22 cellular contexts compared by ENCODE assay signal in the genomic region with DNA sequence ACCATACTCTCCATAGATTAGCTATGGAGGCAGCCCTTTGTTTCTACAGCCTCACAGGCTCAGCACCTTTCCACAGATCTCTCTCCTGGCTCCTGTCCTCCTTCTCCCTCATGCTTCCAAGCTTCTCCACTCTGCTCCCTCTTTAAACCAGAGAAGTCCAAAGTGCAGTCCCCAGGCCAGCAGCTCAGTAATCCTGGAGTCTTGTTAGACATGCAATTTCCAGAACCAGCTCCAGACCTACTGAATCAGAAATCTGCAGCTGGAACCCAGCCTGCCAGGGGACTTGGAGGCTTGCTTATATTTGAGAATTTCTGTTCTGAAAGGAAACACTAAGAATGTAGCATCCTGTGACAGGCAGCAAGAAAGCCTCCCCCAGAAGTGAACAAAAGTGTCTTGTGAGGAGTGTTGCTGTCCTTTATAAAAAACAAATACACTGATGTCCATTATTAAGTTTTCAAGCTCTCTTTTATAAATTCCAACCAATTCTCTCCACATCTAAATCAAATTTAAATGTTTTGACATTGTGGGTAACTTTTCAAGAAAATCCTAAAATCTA.
DNase-seq lines count a peak whose midpoint lies in the region; ATAC-seq, FAIRE-seq and TF ChIP-seq lines count a peak whose summit lies in the region.
"Had no signal": no experiment of that assay in that cellular context is flagged by ENCODE, and none has a peak within 500 bp of the region (broad histone marks: within the 10 kb centered on the region; RNA-seq: fewer than 3 reads in every experiment).

No MANE protein-coding gene starts in this region.

- H3K36me3 ChIP-seq in breast epithelium: no peaks in the 10 kb centered on the region
- H3K36me3 ChIP-seq in astrocyte (ENCODE audit: insufficient read depth, low read length): no peaks in the 10 kb centered on the region
- no peaks in the 10 kb centered on the region for H3K36me3 ChIP-seq in skeletal muscle satellite cell (ENCODE audit: insufficient read depth, low read length)
- no peaks in the 10 kb centered on the region for H3K36me3 ChIP-seq in gastroesophageal sphincter
- H3K36me3 ChIP-seq: heart right ventricle, upper lobe of right lung had no signal

- H3K4me1 ChIP-seq in breast epithelium: no peaks in the 10 kb centered on the region
- H3K4me1 ChIP-seq in astrocyte (ENCODE audit: insufficient read depth, low read length): peaks cover 41% of the 10 kb centered on the region
- peaks cover 97% of the 10 kb centered on the region for H3K4me1 ChIP-seq in skeletal muscle satellite cell (ENCODE audit: control insufficient read depth, insufficient read depth, low read length)
- peaks cover 0 to 9% (median 0%) of the 10 kb centered on the region in 3 donors for H3K4me1 ChIP-seq in gastroesophageal sphincter
- H3K4me1 ChIP-seq: upper lobe of right lung had no signal

- ATAC-seq in gastroesophageal sphincter (no peak), GM21529 (IDR thresholded peaks at IDR 0.05; ENCODE audit: unreplicated experiment) (no peak)
- ATAC-seq: upper lobe of right lung had no signal

- TF ChIP-seq CTCF in MCF 10A (IDR thresholded peaks at IDR 0.05; ENCODE audit: unreplicated experiment) (no peak), breast epithelium (IDR thresholded peaks at IDR 0.05) (no peak), astrocyte (IDR thresholded peaks at IDR 0.05; ENCODE audit: insufficient read depth, low read depth, low read length) (no peak), gastroesophageal sphincter (IDR thresholded peaks at IDR 0.05) (no peak)

- TF ChIP-seq POLR2A in breast epithelium (IDR thresholded peaks at IDR 0.05) (no peak), gastroesophageal sphincter (IDR thresholded peaks at IDR 0.05) (no peak)

- intact Hi-C loops in MCF 10A (cut with micrococcal nuclease): loop anchor here (5.0 to 10.0 kb wide), 7 partner anchors 87 to 1470 kb away; a partner anchor contains a TSS
- intact Hi-C loops in breast epithelium (cut with DNase I; ENCODE audit: low total_unique reads): no loop called here

- peak overlapping the region; percentile 68 for H3K27ac Mint-ChIP-seq in MCF 10A (ENCODE audit: low read depth, unreplicated experiment)
- peak overlapping the region; percentile 42 for H3K27ac Mint-ChIP-seq in astrocyte (ENCODE audit: unreplicated experiment)
- H3K27ac Mint-ChIP-seq: activated B cell treated with CpG ODN at 0.5 μM for 24 hours; activated CD4-positive, alpha-beta memory T cell treated with anti-CD3 and anti-CD28 coated beads, Interleukin-2, amount 10 ng/mL, durations not matched to agents 7 days and 5 days had no signal

- H3K27ac ChIP-seq in breast epithelium: no peak overlapping the region
- peak overlapping the region; percentile 36 for H3K27ac ChIP-seq in astrocyte (ENCODE audit: low read depth, low read length)
- no peak overlapping the region for H3K27ac ChIP-seq in gastroesophageal sphincter
- H3K27ac ChIP-seq: RWPE1, upper lobe of right lung had no signal

- peak overlapping the region; percentile 51 for H3K4me3 Mint-ChIP-seq in MCF 10A (ENCODE audit: unreplicated experiment)
- peak overlapping the region; percentile 4 for H3K4me3 Mint-ChIP-seq in astrocyte (ENCODE audit: unreplicated experiment)
- H3K4me3 Mint-ChIP-seq: activated B cell treated with CpG ODN at 0.5 μM for 24 hours; activated CD4-positive, alpha-beta memory T cell treated with anti-CD3 and anti-CD28 coated beads, Interleukin-2, amount 10 ng/mL, durations not matched to agents 7 days and 5 days had no signal

- no peaks in the 10 kb centered on the region for H3K79me2 ChIP-seq in astrocyte (ENCODE audit: insufficient read depth, low read length)

- H3K4me3 ChIP-seq in breast epithelium (no peak overlapping the region), astrocyte (ENCODE audit: insufficient read depth, low read depth, low read length) (no peak overlapping the region), skeletal muscle satellite cell (ENCODE audit: low read length) (peak overlapping the region; percentile 1), gastroesophageal sphincter (no peak overlapping the region)
- H3K4me3 ChIP-seq: heart right ventricle, upper lobe of right lung had no signal

- no peak for TF ChIP-seq EP300 in gastroesophageal sphincter (IDR thresholded peaks at IDR 0.05)

- H3K9me3 Mint-ChIP-seq in MCF 10A (ENCODE audit: unreplicated experiment) (no peaks in the 10 kb centered on the region), astrocyte (ENCODE audit: unreplicated experiment) (no peaks in the 10 kb centered on the region)

- H3K27me3 ChIP-seq in breast epithelium (no peaks in the 10 kb centered on the region), astrocyte (ENCODE audit: insufficient read depth, low read length) (no peaks in the 10 kb centered on the region), skeletal muscle satellite cell (ENCODE audit: control insufficient read depth, insufficient read depth, low read length) (no peaks in the 10 kb centered on the region), gastroesophageal sphincter (no peaks in the 10 kb centered on the region)
- H3K27me3 ChIP-seq: heart right ventricle, upper lobe of right lung had no signal

- H3K9me3 ChIP-seq in breast epithelium: no peaks in the 10 kb centered on the region
- H3K9me3 ChIP-seq in astrocyte (ENCODE audit: insufficient read depth, low read depth, low read length): no peaks in the 10 kb centered on the region
- H3K9me3 ChIP-seq in skeletal muscle satellite cell (replicated peaks; ENCODE audit: low read length): no peaks in the 10 kb centered on the region
- no peaks in the 10 kb centered on the region for H3K9me3 ChIP-seq in gastroesophageal sphincter
- H3K9me3 ChIP-seq: heart right ventricle, upper lobe of right lung had no signal

- no TSS peak for BruUV-seq in MCF 10A (replicated peaks; lab: Mats Ljungman, UMichigan)

- H2AFZ ChIP-seq in astrocyte (ENCODE audit: low read depth, low read length): no peak overlapping the region

- FAIRE-seq in astrocyte (lab: Jason Lieb, UNC): no peak
- FAIRE-seq: A204.1, D721Med had no signal

- H3K4me2 ChIP-seq in astrocyte (ENCODE audit: low read length) (peak overlapping the region; percentile 38), skeletal muscle satellite cell (ENCODE audit: low read length) (peak overlapping the region; percentile 26)

- no peaks in the 10 kb centered on the region for H4K20me1 ChIP-seq in astrocyte (ENCODE audit: insufficient read depth, low read length)

- POLR2A ChIA-PET in MCF 10A (lab: Yijun Ruan, JAX): interaction anchor here (0.6 to 1.5 kb wide), 9 partner anchors 10 to 371 kb away, joined by 3 to 9 read pairs (median 3); no protein-coding TSS in a partner anchor

- peaks cover 8% of the 10 kb centered on the region for H3K36me3 Mint-ChIP-seq in MCF 10A (ENCODE audit: insufficient read depth, unreplicated experiment)
- no peaks in the 10 kb centered on the region for H3K36me3 Mint-ChIP-seq in astrocyte (ENCODE audit: low read depth, unreplicated experiment)

- H3K9ac ChIP-seq in astrocyte (ENCODE audit: low read length) (no peak overlapping the region), skeletal muscle satellite cell (ENCODE audit: low read depth, low read length) (peak overlapping the region; percentile 62)

- CTCF ChIA-PET in MCF 10A (lab: Yijun Ruan, JAX): interaction anchor here (0.6 to 1.2 kb wide), 6 partner anchors 10 to 330 kb away, joined by 3 read pairs; no protein-coding TSS in a partner anchor

- DNase-seq in MCF 10A (ENCODE audit: unreplicated experiment): no peak
- no peak for DNase-seq in breast epithelium (ENCODE audit: low spot score in 2 of 2)
- DNase-seq in astrocyte (ENCODE audit: low read depth): no peak
- peak; percentile 18 for DNase-seq in medulla oblongata (ENCODE audit: extremely low spot score)
- DNase-seq in AG08395 (ENCODE audit: low spot score): no peak
- DNase-seq: activated B cell treated with CpG ODN at 0.5 μM for 24 hours; activated CD4-positive, alpha-beta memory T cell treated with anti-CD3 and anti-CD28 coated beads, Interleukin-2, amount 10 ng/mL, durations not matched to agents 7 days and 5 days; activated effector memory CD4-positive, alpha-beta T cell treated with Interleukin-2 at 50 U/mL for 16 hours; H7; heart right ventricle; KG1; NCI-H1694; NCI-H2171; NCI-H526 treated with DMSO at 0.1 percent for 48 hours; T1000; upper lobe of right lung had no signal

- H3K4me1 Mint-ChIP-seq in MCF 10A (ENCODE audit: insufficient read depth, unreplicated experiment) (peaks cover 88% of the 10 kb centered on the region), astrocyte (ENCODE audit: low read depth, unreplicated experiment) (peaks cover 74% of the 10 kb centered on the region)
- H3K4me1 Mint-ChIP-seq: activated B cell treated with CpG ODN at 0.5 μM for 24 hours had no signal

- H3K27me3 Mint-ChIP-seq in MCF 10A (ENCODE audit: insufficient read depth, unreplicated experiment) (no peaks in the 10 kb centered on the region), astrocyte (ENCODE audit: low read depth, unreplicated experiment) (no peaks in the 10 kb centered on the region)
